ENCODE assay signal across 14 cellular contexts in the genomic region with DNA sequence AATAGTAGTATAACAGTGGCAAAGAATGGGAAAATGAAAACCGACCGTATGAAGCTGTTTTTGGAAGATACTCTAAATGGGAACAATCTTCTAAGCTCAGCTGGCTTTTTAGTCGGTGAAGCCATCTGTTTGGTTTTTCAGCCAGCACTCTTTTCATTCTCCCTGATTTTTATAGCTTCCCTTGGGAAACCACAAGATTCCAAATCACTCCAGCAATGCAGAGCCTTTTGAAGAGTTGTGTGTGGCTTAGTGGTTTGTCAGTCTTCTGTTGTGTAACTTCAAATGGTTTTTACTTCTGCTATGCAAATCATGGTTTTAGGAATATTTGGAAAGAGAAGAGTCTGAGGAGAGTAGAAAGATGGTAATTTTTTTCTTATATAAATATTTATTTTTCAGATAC.
DNase-seq lines count a peak whose midpoint lies in the region; ATAC-seq and TF ChIP-seq lines count a peak whose summit lies in the region.
"Had no signal": no experiment of that assay in that cellular context is flagged by ENCODE, and none has a peak within 500 bp of the region (broad histone marks: within the 10 kb centered on the region; RNA-seq: fewer than 3 reads in every experiment).

No MANE protein-coding gene starts in this region.

- TF ChIP-seq CTCF in right atrium auricular region (IDR thresholded peaks at IDR 0.05) = no peak

- H3K9me3 ChIP-seq in right atrium auricular region = no peaks in the 10 kb centered on the region
- H3K9me3 ChIP-seq: lower lobe of right lung had no signal

- no peaks in the 10 kb centered on the region for H3K27me3 ChIP-seq in right atrium auricular region

- intact Hi-C loops in Right ventricle myocardium inferior (cut with DNase I) = no loop called here

- H3K4me3 ChIP-seq in right atrium auricular region = no peak overlapping the region
- H3K4me3 ChIP-seq: lower lobe of right lung had no signal

- no peak for DNase-seq in Right ventricle myocardium inferior (ENCODE audit: missing footprints)
- DNase-seq in right atrium auricular region (ENCODE audit: low spot score) = no peak
- DNase-seq in foreskin melanocyte = peak; percentile 80
- DNase-seq in stromal cell of bone marrow (ENCODE audit: low read depth) = peak; percentile 91
- no peak for DNase-seq in NCI-H187 (lab: John Stamatoyannopoulos, UW)
- DNase-seq in effector CD4-positive, alpha-beta T cell = no peak
- DNase-seq: AML-193; endodermal cell; lower lobe of right lung; NCI-H2029 treated with DMSO at 0.1 percent for 48 hours; small intestine; stimulated activated naive B cell treated with anti-CD40 and anti-IgM and Interleukin-4, amounts not matched to agents 10 μg/mL and 1 μg/mL and 100 μg/mL, for 72 hours had no signal

- peaks cover 0 to 6% of the 10 kb centered on the region in 2 donors for H3K4me1 ChIP-seq in right atrium auricular region
- H3K4me1 ChIP-seq: lower lobe of right lung had no signal

- ATAC-seq in Right ventricle myocardium inferior (peak; percentile 60), SK-N-SH treated with all-trans-retinoic acid at 6 μM for 48 hours (peak; percentile 83), GM21360 (IDR thresholded peaks at IDR 0.05; ENCODE audit: unreplicated experiment) (no peak)
- ATAC-seq: stimulated activated naive B cell treated with anti-CD40 and anti-IgM and Interleukin-4, amounts not matched to agents 10 μg/mL and 1 μg/mL and 100 μg/mL, for 72 hours had no signal

- H3K27ac ChIP-seq in right atrium auricular region = no peak overlapping the region
- H3K27ac ChIP-seq: lower lobe of right lung had no signal

- no peaks in the 10 kb centered on the region for H3K36me3 ChIP-seq in right atrium auricular region
- H3K36me3 ChIP-seq: lower lobe of right lung had no signal

TF ChIP-seq in SK-N-SH treated with all-trans-retinoic acid at 6 μM for 48 hours, 23 proteins besides CTCF, POLR2A, EP300 and RAD21:
- TF ChIP-seq GLIS3 (CRISPR knock-in tag; IDR thresholded peaks at IDR 0.05) (no peak), RARB (CRISPR knock-in tag; IDR thresholded peaks at IDR 0.05) (no peak), ZFP30 (CRISPR knock-in tag; IDR thresholded peaks at IDR 0.05) (no peak), TCF4 (CRISPR knock-in tag; IDR thresholded peaks at IDR 0.05; ENCODE audit: borderline replicate concordance) (no peak), OSR1 (CRISPR knock-in tag; IDR thresholded peaks at IDR 0.05) (no peak), ZFP3 (CRISPR knock-in tag; IDR thresholded peaks at IDR 0.05) (no peak), ARNTL (CRISPR knock-in tag; IDR thresholded peaks at IDR 0.05; ENCODE audit: borderline replicate concordance, low read depth) (no peak), PPARA (CRISPR knock-in tag; IDR thresholded peaks at IDR 0.05; ENCODE audit: borderline replicate concordance) (no peak), BACH2 (CRISPR knock-in tag; IDR thresholded peaks at IDR 0.05; ENCODE audit: borderline replicate concordance) (no peak), ZC3H10 (CRISPR knock-in tag; IDR thresholded peaks at IDR 0.05) (no peak), CSDC2 (CRISPR knock-in tag; IDR thresholded peaks at IDR 0.05) (no peak), ZNF565 (CRISPR knock-in tag; conservative IDR thresholded peaks at IDR 0.05; ENCODE audit: low read depth) (no peak), TOX (CRISPR knock-in tag; IDR thresholded peaks at IDR 0.05; ENCODE audit: borderline replicate concordance) (no peak)
- TF ChIP-seq, protein P1, sequence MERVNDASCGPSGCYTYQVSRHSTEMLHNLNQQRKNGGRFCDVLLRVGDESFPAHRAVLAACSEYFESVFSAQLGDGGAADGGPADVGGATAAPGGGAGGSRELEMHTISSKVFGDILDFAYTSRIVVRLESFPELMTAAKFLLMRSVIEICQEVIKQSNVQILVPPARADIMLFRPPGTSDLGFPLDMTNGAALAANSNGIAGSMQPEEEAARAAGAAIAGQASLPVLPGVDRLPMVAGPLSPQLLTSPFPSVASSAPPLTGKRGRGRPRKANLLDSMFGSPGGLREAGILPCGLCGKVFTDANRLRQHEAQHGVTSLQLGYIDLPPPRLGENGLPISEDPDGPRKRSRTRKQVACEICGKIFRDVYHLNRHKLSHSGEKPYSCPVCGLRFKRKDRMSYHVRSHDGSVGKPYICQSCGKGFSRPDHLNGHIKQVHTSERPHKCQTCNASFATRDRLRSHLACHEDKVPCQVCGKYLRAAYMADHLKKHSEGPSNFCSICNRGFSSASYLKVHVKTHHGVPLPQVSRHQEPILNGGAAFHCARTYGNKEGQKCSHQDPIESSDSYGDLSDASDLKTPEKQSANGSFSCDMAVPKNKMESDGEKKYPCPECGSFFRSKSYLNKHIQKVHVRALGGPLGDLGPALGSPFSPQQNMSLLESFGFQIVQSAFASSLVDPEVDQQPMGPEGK (CRISPR knock-in tag; IDR thresholded peaks at IDR 0.05; ENCODE audit: borderline replicate concordance) = no peak
- TF ChIP-seq, protein P2, sequence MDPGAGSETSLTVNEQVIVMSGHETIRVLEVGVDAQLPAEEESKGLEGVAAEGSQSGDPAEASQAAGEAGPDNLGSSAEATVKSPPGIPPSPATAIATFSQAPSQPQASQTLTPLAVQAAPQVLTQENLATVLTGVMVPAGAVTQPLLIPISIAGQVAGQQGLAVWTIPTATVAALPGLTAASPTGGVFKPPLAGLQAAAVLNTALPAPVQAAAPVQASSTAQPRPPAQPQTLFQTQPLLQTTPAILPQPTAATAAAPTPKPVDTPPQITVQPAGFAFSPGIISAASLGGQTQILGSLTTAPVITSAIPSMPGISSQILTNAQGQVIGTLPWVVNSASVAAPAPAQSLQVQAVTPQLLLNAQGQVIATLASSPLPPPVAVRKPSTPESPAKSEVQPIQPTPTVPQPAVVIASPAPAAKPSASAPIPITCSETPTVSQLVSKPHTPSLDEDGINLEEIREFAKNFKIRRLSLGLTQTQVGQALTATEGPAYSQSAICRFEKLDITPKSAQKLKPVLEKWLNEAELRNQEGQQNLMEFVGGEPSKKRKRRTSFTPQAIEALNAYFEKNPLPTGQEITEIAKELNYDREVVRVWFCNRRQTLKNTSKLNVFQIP (CRISPR knock-in tag; IDR thresholded peaks at IDR 0.05; ENCODE audit: borderline replicate concordance, low read depth) = no peak
- TF ChIP-seq, protein P3, sequence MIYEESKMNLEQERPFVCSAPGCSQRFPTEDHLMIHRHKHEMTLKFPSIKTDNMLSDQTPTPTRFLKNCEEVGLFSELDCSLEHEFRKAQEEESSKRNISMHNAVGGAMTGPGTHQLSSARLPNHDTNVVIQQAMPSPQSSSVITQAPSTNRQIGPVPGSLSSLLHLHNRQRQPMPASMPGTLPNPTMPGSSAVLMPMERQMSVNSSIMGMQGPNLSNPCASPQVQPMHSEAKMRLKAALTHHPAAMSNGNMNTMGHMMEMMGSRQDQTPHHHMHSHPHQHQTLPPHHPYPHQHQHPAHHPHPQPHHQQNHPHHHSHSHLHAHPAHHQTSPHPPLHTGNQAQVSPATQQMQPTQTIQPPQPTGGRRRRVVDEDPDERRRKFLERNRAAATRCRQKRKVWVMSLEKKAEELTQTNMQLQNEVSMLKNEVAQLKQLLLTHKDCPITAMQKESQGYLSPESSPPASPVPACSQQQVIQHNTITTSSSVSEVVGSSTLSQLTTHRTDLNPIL (CRISPR knock-in tag; IDR thresholded peaks at IDR 0.05; ENCODE audit: low read depth) = no peak
- TF ChIP-seq, protein P4, sequence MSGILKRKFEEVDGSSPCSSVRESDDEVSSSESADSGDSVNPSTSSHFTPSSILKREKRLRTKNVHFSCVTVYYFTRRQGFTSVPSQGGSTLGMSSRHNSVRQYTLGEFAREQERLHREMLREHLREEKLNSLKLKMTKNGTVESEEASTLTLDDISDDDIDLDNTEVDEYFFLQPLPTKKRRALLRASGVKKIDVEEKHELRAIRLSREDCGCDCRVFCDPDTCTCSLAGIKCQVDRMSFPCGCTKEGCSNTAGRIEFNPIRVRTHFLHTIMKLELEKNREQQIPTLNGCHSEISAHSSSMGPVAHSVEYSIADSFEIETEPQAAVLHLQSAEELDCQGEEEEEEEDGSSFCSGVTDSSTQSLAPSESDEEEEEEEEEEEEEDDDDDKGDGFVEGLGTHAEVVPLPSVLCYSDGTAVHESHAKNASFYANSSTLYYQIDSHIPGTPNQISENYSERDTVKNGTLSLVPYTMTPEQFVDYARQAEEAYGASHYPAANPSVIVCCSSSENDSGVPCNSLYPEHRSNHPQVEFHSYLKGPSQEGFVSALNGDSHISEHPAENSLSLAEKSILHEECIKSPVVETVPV (CRISPR knock-in tag; IDR thresholded peaks at IDR 0.05) = no peak
- TF ChIP-seq, protein P5, sequence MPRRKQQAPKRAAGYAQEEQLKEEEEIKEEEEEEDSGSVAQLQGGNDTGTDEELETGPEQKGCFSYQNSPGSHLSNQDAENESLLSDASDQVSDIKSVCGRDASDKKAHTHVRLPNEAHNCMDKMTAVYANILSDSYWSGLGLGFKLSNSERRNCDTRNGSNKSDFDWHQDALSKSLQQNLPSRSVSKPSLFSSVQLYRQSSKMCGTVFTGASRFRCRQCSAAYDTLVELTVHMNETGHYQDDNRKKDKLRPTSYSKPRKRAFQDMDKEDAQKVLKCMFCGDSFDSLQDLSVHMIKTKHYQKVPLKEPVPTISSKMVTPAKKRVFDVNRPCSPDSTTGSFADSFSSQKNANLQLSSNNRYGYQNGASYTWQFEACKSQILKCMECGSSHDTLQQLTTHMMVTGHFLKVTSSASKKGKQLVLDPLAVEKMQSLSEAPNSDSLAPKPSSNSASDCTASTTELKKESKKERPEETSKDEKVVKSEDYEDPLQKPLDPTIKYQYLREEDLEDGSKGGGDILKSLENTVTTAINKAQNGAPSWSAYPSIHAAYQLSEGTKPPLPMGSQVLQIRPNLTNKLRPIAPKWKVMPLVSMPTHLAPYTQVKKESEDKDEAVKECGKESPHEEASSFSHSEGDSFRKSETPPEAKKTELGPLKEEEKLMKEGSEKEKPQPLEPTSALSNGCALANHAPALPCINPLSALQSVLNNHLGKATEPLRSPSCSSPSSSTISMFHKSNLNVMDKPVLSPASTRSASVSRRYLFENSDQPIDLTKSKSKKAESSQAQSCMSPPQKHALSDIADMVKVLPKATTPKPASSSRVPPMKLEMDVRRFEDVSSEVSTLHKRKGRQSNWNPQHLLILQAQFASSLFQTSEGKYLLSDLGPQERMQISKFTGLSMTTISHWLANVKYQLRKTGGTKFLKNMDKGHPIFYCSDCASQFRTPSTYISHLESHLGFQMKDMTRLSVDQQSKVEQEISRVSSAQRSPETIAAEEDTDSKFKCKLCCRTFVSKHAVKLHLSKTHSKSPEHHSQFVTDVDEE (CRISPR knock-in tag; IDR thresholded peaks at IDR 0.05) = no peak
TF ChIP-seq in SK-N-SH treated with all-trans-retinoic acid at 6 μM for 48 hours: peak in this region for 0.

Comparison
In these comparisons a context has a peak if more than half of its experiments do, and no peak if none do; other contexts are left out.
1. DNase-seq: peak in foreskin melanocyte (single experiment) and stromal cell of bone marrow (single experiment); none in Right ventricle myocardium inferior (single experiment), right atrium auricular region (single experiment), NCI-H187 (0 of 2) and effector CD4-positive, alpha-beta T cell (single experiment).